21 cellular contexts compared by ENCODE assay signal in the genomic region with DNA sequence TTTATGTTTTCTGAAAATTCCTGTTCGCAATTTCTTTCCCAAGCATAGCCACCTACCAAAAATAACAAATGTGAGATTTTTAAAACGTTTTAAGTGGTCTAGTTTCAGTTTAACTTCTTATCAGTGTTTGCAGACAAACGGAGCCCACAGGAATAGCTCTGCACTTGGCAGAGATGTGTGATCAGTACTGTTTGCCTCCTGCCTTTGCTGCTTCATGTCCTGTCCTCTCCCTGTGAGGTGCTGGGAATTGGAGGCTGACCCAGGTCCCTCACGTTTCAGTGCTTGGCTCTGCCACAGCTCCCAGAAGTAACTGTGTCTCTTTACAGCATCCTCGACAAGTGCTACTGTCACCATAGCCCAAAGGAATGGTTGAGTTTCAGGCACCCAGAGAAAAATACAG. TPM values are rescaled to one million over a fixed set of nuclear protein-coding genes. Genes with fewer than 3 reads are reported as not detected.
A peak's percentile ranks its signal among the peaks of the same experiment; 100 is the strongest.
DNase-seq lines count a peak whose midpoint lies in the region; ATAC-seq and TF ChIP-seq lines count a peak whose summit lies in the region.
"Had no signal": no experiment of that assay in that cellular context is flagged by ENCODE, and none has a peak within 500 bp of the region (broad histone marks: within the 10 kb centered on the region; RNA-seq: fewer than 3 reads in every experiment).

No MANE protein-coding gene starts in this region.

- intact Hi-C loops in right lobe of liver (cut with DNase I): no loop called here

- TF ChIP-seq CTCF in VCaP (conservative IDR thresholded peaks at IDR 0.05) (no peak), right lobe of liver (IDR thresholded peaks at IDR 0.05) (no peak)

- no peak overlapping the region for H3K4me3 ChIP-seq in right lobe of liver
- H3K4me3 ChIP-seq: BLaER1, GM12878 had no signal

- no peaks in the 10 kb centered on the region for H3K9me3 ChIP-seq in right lobe of liver
- H3K9me3 ChIP-seq: BLaER1 had no signal

- WGBS in right lobe of liver (ENCODE audit: insufficient coverage, low coverage, low lambda C conversion rate, missing lambda C conversion rate): 6% methylated on average over 5 of the region's 5 CpGs

- no peaks in the 10 kb centered on the region for H3K4me1 ChIP-seq in right lobe of liver
- H3K4me1 ChIP-seq: BLaER1 had no signal

- no peaks in the 10 kb centered on the region for H3K27me3 ChIP-seq in right lobe of liver
- H3K27me3 ChIP-seq: BLaER1 had no signal

- no peaks in the 10 kb centered on the region for H3K36me3 ChIP-seq in right lobe of liver
- H3K36me3 ChIP-seq: BLaER1 had no signal

- ATAC-seq in right lobe of liver (peak in 3 of 4 donors; percentile 27 to 37 (median 36)), GM21367 (IDR thresholded peaks at IDR 0.05; ENCODE audit: unreplicated experiment) (no peak)
- ATAC-seq: GM12878, Panc1 had no signal

- peak overlapping the region; percentile 66 for H3K27ac ChIP-seq in VCaP
- H3K27ac ChIP-seq in right lobe of liver: no peak overlapping the region
- H3K27ac ChIP-seq: BLaER1 had no signal

- DNase-seq in NCI-H146 (lab: John Stamatoyannopoulos, UW) (peak; percentile 21), NCI-H748 treated with DMSO at 0.1 percent for 48 hours (lab: John Stamatoyannopoulos, UW) (peak; percentile 27), right lobe of liver (no peak), HUDEP-2 (lab: John Stamatoyannopoulos, UW; ENCODE audit: unreplicated experiment in 76 of 76) (no peak)
- no peak for DNase-seq in stimulated activated CD4-positive, alpha-beta T cell treated with anti-CD3 and anti-CD28 coated beads, Interleukin-2, amount 100 ng/mL, for 24 hours
- DNase-seq: CD4-positive, alpha-beta T cell; DMS 273 treated with DMSO at 0.1 percent for 48 hours; DND-41; GOT3; MM.1S; NCI-H1092 treated with DMSO at 0.1 percent for 48 hours; NCI-H1436 treated with DMSO at 0.1 percent for 48 hours; NCI-H2029 treated with DMSO at 0.1 percent for 48 hours; NCI-H2171; NCI-H524 treated with DMSO at 0.1 percent for 48 hours; T-helper 1 cell had no signal

- no peak for TF ChIP-seq POLR2A in right lobe of liver (IDR thresholded peaks at IDR 0.05)

RNA-seq across cellular contexts. Expression of a gene that starts 1.2 kb away (rescaled TPM):
- total RNA-seq in right lobe of liver: not detected
- total RNA-seq: CD4-positive, alpha-beta T cell; GM12878 had no signal

RNA-seq across cellular contexts. Expression of a gene that starts 38.7 kb away (rescaled TPM):
- total RNA-seq in right lobe of liver: not detected
- total RNA-seq: CD4-positive, alpha-beta T cell; GM12878 had no signal

RNA-seq across cellular contexts. Expression of a gene that starts 46.4 kb away (rescaled TPM):
- 10 to 100 TPM; 23.0 to 64.5 (median 38.5) TPM for total RNA-seq in right lobe of liver

Comparison
In these comparisons a context has a peak if more than half of its experiments do, and no peak if none do; other contexts are left out.
1. DNase-seq: peak in NCI-H146 (single experiment) and NCI-H748 treated with DMSO at 0.1 percent for 48 hours (single experiment); none in right lobe of liver (0 of 3), stimulated activated CD4-positive, alpha-beta T cell treated with anti-CD3 and anti-CD28 coated beads, Interleukin-2, amount 100 ng/mL, for 24 hours (0 of 2) and HUDEP-2 (0 of 76).